ENCODE assay signal across 8 cellular contexts in the genomic region with DNA sequence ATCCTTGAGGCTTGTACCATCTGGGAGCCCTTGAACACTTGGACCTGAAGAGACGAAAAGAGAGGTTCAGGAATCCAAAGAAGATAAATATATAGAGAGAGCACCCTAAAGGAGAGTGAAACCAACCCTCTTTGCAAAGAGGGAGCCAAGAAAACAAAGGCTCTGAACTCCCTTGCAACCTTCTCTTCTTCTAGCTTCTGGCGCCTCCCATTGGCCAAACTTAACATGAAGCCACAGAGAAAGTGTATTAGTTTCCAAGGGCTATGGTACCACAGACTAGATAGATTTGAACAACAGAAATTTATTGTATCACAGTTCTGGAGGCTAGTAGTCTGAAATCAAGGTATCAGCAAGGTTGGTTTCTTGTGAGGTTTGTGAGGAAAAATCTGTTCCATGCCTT.
DNase-seq lines count a peak whose midpoint lies in the region; ATAC-seq, FAIRE-seq and TF ChIP-seq lines count a peak whose summit lies in the region.

No MANE protein-coding gene starts in this region.

- intact Hi-C loops in esophagus muscularis mucosa (cut with DNase I), result no loop called here

- H3K9me2 ChIP-seq in hepatocyte (replicated peaks; ENCODE audit: insufficient read depth), result no peaks in the 10 kb centered on the region

- H4K20me1 ChIP-seq in hepatocyte (ENCODE audit: insufficient read depth, poor library complexity, severe bottlenecking), result no peaks in the 10 kb centered on the region

- no peak for TF ChIP-seq POLR2A in esophagus muscularis mucosa (IDR thresholded peaks at IDR 0.05; ENCODE audit: low read depth)

- no peak overlapping the region for H3K27ac ChIP-seq in ACC112 (ENCODE audit: low read depth, low read length)
- no peak overlapping the region for H3K27ac ChIP-seq in hepatocyte
- H3K27ac ChIP-seq in effector memory CD4-positive, alpha-beta T cell (ENCODE audit: insufficient read depth, low read length, poor library complexity, severe bottlenecking), result no peak overlapping the region
- H3K27ac ChIP-seq in esophagus muscularis mucosa (replicated peaks in 1 of 4), result no peak overlapping the region

- peak; percentile 62 for TF ChIP-seq CTCF in hepatocyte (IDR thresholded peaks at IDR 0.05; ENCODE audit: poor library complexity)
- no peak for TF ChIP-seq CTCF in esophagus muscularis mucosa (IDR thresholded peaks at IDR 0.05)

- no peak for TF ChIP-seq EP300 in esophagus muscularis mucosa (IDR thresholded peaks at IDR 0.05)

- H2AFZ ChIP-seq in ACC112 (ENCODE audit: low read length, unreplicated experiment), result no peak overlapping the region
- no peak overlapping the region for H2AFZ ChIP-seq in hepatocyte

- FAIRE-seq in RCC 7860 (lab: Jason Lieb, UNC), result no peak

- H3K4me1 ChIP-seq in ACC112 (ENCODE audit: control insufficient read depth, insufficient read depth, low read length, unreplicated experiment) (no peaks in the 10 kb centered on the region), hepatocyte (ENCODE audit: insufficient read depth) (no peaks in the 10 kb centered on the region), esophagus muscularis mucosa (no peaks in the 10 kb centered on the region)
- no peaks in the 10 kb centered on the region for H3K4me1 ChIP-seq in effector memory CD4-positive, alpha-beta T cell (ENCODE audit: control insufficient read depth, insufficient read depth, low read length, poor library complexity, severe bottlenecking)

- no peaks in the 10 kb centered on the region for H3K27me3 ChIP-seq in ACC112 (ENCODE audit: insufficient read depth, low read length)
- no peaks in the 10 kb centered on the region for H3K27me3 ChIP-seq in hepatocyte
- no peaks in the 10 kb centered on the region for H3K27me3 ChIP-seq in effector memory CD4-positive, alpha-beta T cell (replicated peaks; ENCODE audit: control insufficient read depth, insufficient read depth, low read length, poor library complexity, severe bottlenecking)
- no peaks in the 10 kb centered on the region for H3K27me3 ChIP-seq in esophagus muscularis mucosa

- H3K79me2 ChIP-seq in ACC112 (ENCODE audit: control insufficient read depth, insufficient read depth, low read length, unreplicated experiment) (no peaks in the 10 kb centered on the region), hepatocyte (no peaks in the 10 kb centered on the region)

- peak; percentile 63 for ATAC-seq in HG03432 (IDR thresholded peaks at IDR 0.05; ENCODE audit: unreplicated experiment)

- H3K9me3 ChIP-seq in hepatocyte (ENCODE audit: low read depth) (no peaks in the 10 kb centered on the region), esophagus muscularis mucosa (no peaks in the 10 kb centered on the region)
- H3K9me3 ChIP-seq in effector memory CD4-positive, alpha-beta T cell (ENCODE audit: control insufficient read depth, low read length), result no peaks in the 10 kb centered on the region

- DNase-seq in RCC 7860 (ENCODE audit: low spot score) (peak; percentile 29), hepatocyte (ENCODE audit: low spot score) (peak; percentile 64), AG20443 (ENCODE audit: low spot score) (no peak), esophagus muscularis mucosa (ENCODE audit: extremely low spot score) (no peak), T-helper 1 cell (no peak)
- DNase-seq in effector memory CD4-positive, alpha-beta T cell, result no peak

- WGBS in hepatocyte (ENCODE audit: low lambda C conversion rate, missing lambda C conversion rate), result 26% methylated on average over 2 of the region's 2 CpGs
- 25% methylated on average over 2 of the region's 2 CpGs for whole genome bisulfite sequencing in esophagus muscularis mucosa

- H3K4me2 ChIP-seq in hepatocyte, result peak overlapping the region; percentile 25

- H3K4me3 ChIP-seq in ACC112 (ENCODE audit: low read depth, low read length), result 0 out of 2 replicates have a peak overlapping the region, but pooled peaks have one; percentile 47
- no peak overlapping the region for H3K4me3 ChIP-seq in hepatocyte
- no peak overlapping the region for H3K4me3 ChIP-seq in effector memory CD4-positive, alpha-beta T cell (ENCODE audit: insufficient read depth, low read depth, low read length, poor library complexity, severe bottlenecking)
- no peak overlapping the region for H3K4me3 ChIP-seq in esophagus muscularis mucosa

- H3K36me3 ChIP-seq in ACC112 (ENCODE audit: insufficient read depth, low read length) (no peaks in the 10 kb centered on the region), hepatocyte (replicated peaks; ENCODE audit: insufficient read depth, low read depth) (no peaks in the 10 kb centered on the region), esophagus muscularis mucosa (no peaks in the 10 kb centered on the region)
- H3K36me3 ChIP-seq in effector memory CD4-positive, alpha-beta T cell (ENCODE audit: control insufficient read depth, insufficient read depth, low read length), result no peaks in the 10 kb centered on the region

Comparison
In these comparisons a context has a peak if more than half of its experiments do, and no peak if none do; other contexts are left out.
1. DNase-seq: peak in RCC 7860 (single experiment) and hepatocyte (single experiment); none in AG20443 (single experiment), effector memory CD4-positive, alpha-beta T cell (0 of 3), esophagus muscularis mucosa (single experiment) and T-helper 1 cell (0 of 5).